16 cellular contexts compared by ENCODE assay signal in genomic region chr17:4247361-4247980, GRCh38. TPM values are rescaled to one million over a fixed set of nuclear protein-coding genes. Genes with fewer than 3 reads are reported as not detected.
DNase-seq lines count a peak whose midpoint lies in the region; ATAC-seq, FAIRE-seq and TF ChIP-seq lines count a peak whose summit lies in the region.
"Had no signal": no experiment of that assay in that cellular context is flagged by ENCODE, and none has a peak within 500 bp of the region (broad histone marks: within the 10 kb centered on the region; RNA-seq: fewer than 3 reads in every experiment).

No MANE protein-coding gene starts in this region.

- H3K4me1 ChIP-seq in HCT116 (ENCODE audit: control insufficient read depth in 1 of 2, insufficient read depth in 2 of 2, low read length in 2 of 2): peaks cover 20 to 27% of the 10 kb centered on the region in 2 experiments
- H3K4me1 ChIP-seq in small intestine (ENCODE audit: control insufficient read depth in 2 of 2, insufficient read depth in 1 of 2, low read depth in 1 of 2, low read length in 1 of 2): peaks cover 0 to 3% of the 10 kb centered on the region in 2 donors

- H3K9ac ChIP-seq in HCT116 (ENCODE audit: low read length): peak overlapping the region; percentile 42

- FAIRE-seq in small intestine (lab: Jason Lieb, UNC): no peak

- no peak overlapping the region for H2AFZ ChIP-seq in HCT116 (ENCODE audit: low read depth, low read length, poor library complexity, severe bottlenecking)

- H3K4me3 Mint-ChIP-seq in activated CD4-positive, alpha-beta T cell treated with anti-CD3 and anti-CD28 coated beads, Interleukin-2, amount 10 ng/mL, durations not matched to agents 24 days and 14 days: no peak overlapping the region

- no peak for TF ChIP-seq POLR2A in HCT116 (IDR thresholded peaks at IDR 0.05; ENCODE audit: borderline replicate concordance, extremely low read depth, insufficient read depth, insufficient read length)

- no peaks in the 10 kb centered on the region for H3K27me3 Mint-ChIP-seq in activated CD4-positive, alpha-beta T cell treated with anti-CD3 and anti-CD28 coated beads, Interleukin-2, amount 10 ng/mL, durations not matched to agents 24 days and 14 days

- DNase-seq in HCT116 (ENCODE audit: low read depth, low spot score) (no peak), NCI-H2227 (lab: John Stamatoyannopoulos, UW; ENCODE audit: unreplicated experiment) (peak; percentile 81), small intestine (peak; percentile 76), NCI-H82 (lab: John Stamatoyannopoulos, UW) (no peak), Ammon's horn (ENCODE audit: low spot score) (no peak)
- no peak for DNase-seq in activated CD4-positive, alpha-beta T cell treated with anti-CD3 and anti-CD28 coated beads, Interleukin-2, amount 10 ng/mL, durations not matched to agents 24 days and 14 days
- DNase-seq: activated naive CD4-positive, alpha-beta T cell treated with Interleukin-2 at 50 U/mL for 16 hours; GDM1; hypothalamus; MG63; ovary had no signal

- H3K4me3 ChIP-seq in HCT116 (replicated peaks in 1 of 2; ENCODE audit: low read depth in 1 of 2, low read length in 2 of 2) (peak overlapping the region in 1 of 2 experiments; percentile 14; a peak in 1 of 4 replicates), small intestine (ENCODE audit: low read depth in 1 of 2, low read length in 2 of 2) (no peak overlapping the region)
- H3K4me3 ChIP-seq: cardiac muscle cell, MG63, ovary had no signal

- CTCF ChIA-PET in HCT116 (lab: Charles Lee): interaction anchor here (0.8 to 5.1 kb wide), 3 partner anchors 8 to 32 kb away, joined by 3 to 35 read pairs (median 31); no protein-coding TSS in a partner anchor

- H3K9me2 ChIP-seq in HCT116 (ENCODE audit: insufficient read depth): no peaks in the 10 kb centered on the region

- H3K9me3 Mint-ChIP-seq in activated CD4-positive, alpha-beta T cell treated with anti-CD3 and anti-CD28 coated beads, Interleukin-2, amount 10 ng/mL, durations not matched to agents 24 days and 14 days: no peaks in the 10 kb centered on the region

- H3K79me2 ChIP-seq in HCT116 (ENCODE audit: insufficient read depth, low read length): peaks cover 82% of the 10 kb centered on the region

- POLR2A ChIA-PET in HCT116 (lab: Charles Lee): no interaction called here

- WGBS in small intestine, 3 donors: 21 to 67% (median 51%) methylated on average over 5 of the region's 5 CpGs

- no peak for TF ChIP-seq CTCF in HCT116 (IDR thresholded peaks at IDR 0.05 in 2 of 3, conservative IDR thresholded peaks at IDR 0.05 in 1 of 3; ENCODE audit: borderline replicate concordance in 1 of 3, insufficient read depth in 1 of 3, low read depth in 2 of 3, low read length in 2 of 3)

- no TSS peak for BruUV-seq in HCT116 (replicated peaks; lab: Mats Ljungman, UMichigan)

- peak overlapping the region; percentile 71 for H3K4me2 ChIP-seq in HCT116 (ENCODE audit: low read length)

- TF ChIP-seq RAD21 in HCT116 (IDR thresholded peaks at IDR 0.05; ENCODE audit: low read depth): no peak

- H3K27me3 ChIP-seq in HCT116 (ENCODE audit: insufficient read depth, low read length) (no peaks in the 10 kb centered on the region), small intestine (ENCODE audit: control insufficient read depth in 2 of 2, insufficient read depth in 2 of 2, low read length in 2 of 2) (no peaks in the 10 kb centered on the region)
- H3K27me3 ChIP-seq: cardiac muscle cell, MG63, ovary had no signal

- H3K27ac Mint-ChIP-seq in activated CD4-positive, alpha-beta T cell treated with anti-CD3 and anti-CD28 coated beads, Interleukin-2, amount 10 ng/mL, durations not matched to agents 24 days and 14 days: no peak overlapping the region

- intact Hi-C loops in HCT116 (cut with micrococcal nuclease): no loop called here
- intact Hi-C loops in activated CD4-positive, alpha-beta T cell treated with anti-CD3 and anti-CD28 coated beads, Interleukin-2, amount 10 ng/mL, durations not matched to agents 24 days and 14 days (cut with micrococcal nuclease): no loop called here

- no peaks in the 10 kb centered on the region for H3K36me3 ChIP-seq in HCT116 (ENCODE audit: control insufficient read depth in 1 of 2, insufficient read depth in 2 of 2, low read length in 2 of 2)
- H3K36me3 ChIP-seq in small intestine (ENCODE audit: control insufficient read depth in 2 of 2, insufficient read depth in 2 of 2, low read length in 2 of 2): no peaks in the 10 kb centered on the region
- H3K36me3 ChIP-seq: cardiac muscle cell, MG63, ovary had no signal

- H3K36me3 Mint-ChIP-seq in activated CD4-positive, alpha-beta T cell treated with anti-CD3 and anti-CD28 coated beads, Interleukin-2, amount 10 ng/mL, durations not matched to agents 24 days and 14 days (ENCODE audit: low read depth): peaks cover 15% of the 10 kb centered on the region

- peaks cover 13% of the 10 kb centered on the region; the same call in 1 of the 2 replicates for H4K20me1 ChIP-seq in HCT116 (ENCODE audit: insufficient read depth)

- ATAC-seq in HCT116 (peak; percentile 45), esophagus mucosa (peak; percentile 92), HG03175 (IDR thresholded peaks at IDR 0.05; ENCODE audit: unreplicated experiment) (no peak)
- ATAC-seq: Right ventricle myocardium inferior had no signal

- RAD21 ChIA-PET in HCT116 (lab: Charles Lee; ENCODE audit: low non-redundant PET in 1 of 2, low total read pairs in 2 of 2, uncharacterized antibody in 2 of 2, unreplicated experiment in 2 of 2): no interaction called here

- no peaks in the 10 kb centered on the region for H3K9me3 ChIP-seq in HCT116 (ENCODE audit: control insufficient read depth in 1 of 2, insufficient read depth in 1 of 2, low read depth in 1 of 2, low read length in 2 of 2)
- H3K9me3 ChIP-seq in small intestine (ENCODE audit: control insufficient read depth, low read depth): no peaks in the 10 kb centered on the region
- H3K9me3 ChIP-seq: MG63, ovary had no signal

- peaks cover 34% of the 10 kb centered on the region for H3K4me1 Mint-ChIP-seq in activated CD4-positive, alpha-beta T cell treated with anti-CD3 and anti-CD28 coated beads, Interleukin-2, amount 10 ng/mL, durations not matched to agents 24 days and 14 days

- H3K27ac ChIP-seq in HCT116 (ENCODE audit: low read depth, low read length): peak overlapping the region; percentile 32; the same call in 1 of the 2 replicates
- H3K27ac ChIP-seq in small intestine (ENCODE audit: low read depth in 1 of 2, low read length in 1 of 2): peak overlapping the region; percentile 61 to 84
- H3K27ac ChIP-seq: C4-2B, cardiac muscle cell, ovary had no signal

TF ChIP-seq in HCT116, 20 proteins besides CTCF, POLR2A, EP300 and RAD21:
- TF ChIP-seq EZH2phosphoT487 (IDR thresholded peaks at IDR 0.05; ENCODE audit: borderline replicate concordance) (no peak), FOSL1 (IDR thresholded peaks at IDR 0.05; ENCODE audit: low read depth) (0 out of 2 replicates have a peak, but pooled peaks have one; percentile 4)

RNA-seq across cellular contexts. Expression of gene ANKFY1, which starts 16.3 kb away (rescaled TPM):
- 38.9 TPM for total RNA-seq in HCT116 (2021; ENCODE audit: unreplicated experiment)
- polyA plus RNA-seq in HCT116 (2012): 15.0 and 16.4 TPM in 2 replicates
- total RNA-seq in esophagus mucosa: 31.6 TPM
- 10 to 100 TPM in 1 of 3 donors, 1 to 10 TPM in 2; 5.7 to 14.4 (median 8.9) TPM for polyA plus RNA-seq in small intestine
- 53.1 and 53.6 TPM in 2 replicates for total RNA-seq in activated CD4-positive, alpha-beta T cell treated with anti-CD3 and anti-CD28 coated beads, Interleukin-2, amount 10 ng/mL, durations not matched to agents 24 days and 14 days

Comparison
In these comparisons a context has a peak if more than half of its experiments do, and no peak if none do; other contexts are left out.
1. DNase-seq: peak in NCI-H2227 (single experiment) and small intestine (single experiment); none in HCT116 (single experiment), NCI-H82 (single experiment), activated CD4-positive, alpha-beta T cell treated with anti-CD3 and anti-CD28 coated beads, Interleukin-2, amount 10 ng/mL, durations not matched to agents 24 days and 14 days (single experiment) and Ammon's horn (single experiment).